ENCODE assay signal across 15 cellular contexts in the genomic region with DNA sequence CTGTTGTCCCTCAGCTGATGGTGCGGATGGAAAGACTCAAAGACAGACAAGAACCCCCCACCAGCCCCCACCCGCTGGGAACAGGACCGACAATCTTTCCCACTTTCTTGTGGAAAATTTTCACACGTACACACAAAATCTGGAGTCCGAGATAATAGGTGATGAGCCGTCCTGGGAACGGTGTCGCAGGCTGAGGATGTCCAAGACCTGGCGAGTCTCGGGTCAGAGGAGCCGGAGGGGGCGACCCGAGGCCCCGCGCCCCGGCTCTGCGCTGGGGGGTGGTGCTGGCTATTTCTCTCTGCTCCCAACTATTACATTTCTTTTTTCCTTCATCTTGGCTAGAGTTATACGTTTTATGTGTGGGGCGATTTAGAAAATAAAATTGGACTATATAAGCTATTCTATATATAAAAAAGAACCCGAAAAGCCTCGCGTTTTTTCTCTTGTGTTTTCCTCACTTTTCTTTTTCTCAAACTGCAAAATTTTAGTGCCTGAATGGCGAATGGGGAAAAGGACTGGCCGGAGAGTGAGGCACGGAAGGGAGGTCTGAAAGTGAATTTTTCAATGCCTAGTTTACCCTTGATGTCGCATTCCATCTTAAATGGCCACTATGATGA.
DNase-seq lines count a peak whose midpoint lies in the region; ATAC-seq and TF ChIP-seq lines count a peak whose summit lies in the region.
"Had no signal": no experiment of that assay in that cellular context is flagged by ENCODE, and none has a peak within 500 bp of the region (broad histone marks: within the 10 kb centered on the region; RNA-seq: fewer than 3 reads in every experiment).

No MANE protein-coding gene starts in this region.

- no peak overlapping the region for H2AFZ ChIP-seq in Karpas-422 (ENCODE audit: low read length)

- H3K9ac ChIP-seq in HUES48 (ENCODE audit: low read depth, low read length), result no peak overlapping the region
- no peak overlapping the region for H3K9ac ChIP-seq in iPS-15b (ENCODE audit: low read depth, low read length)
- no peak overlapping the region for H3K9ac ChIP-seq in Karpas-422 (ENCODE audit: low read length)

- WGBS in psoas muscle, 3 donors, result 12 to 16% (median 13%) methylated on average over 26 of the region's 26 CpGs

- H3K4me2 ChIP-seq in Karpas-422 (ENCODE audit: low read depth, low read length, poor library complexity, severe bottlenecking), result no peak overlapping the region

- ATAC-seq in psoas muscle, result no peak

- no peaks in the 10 kb centered on the region for H3K9me3 Mint-ChIP-seq in T-helper 2 cell treated with Interferon-gamma antibody and Interleukin-4, amounts not matched to agents 5 μg/mL and 100 μg/mL, for 36 hours
- H3K9me3 Mint-ChIP-seq: CD4-positive, alpha-beta T cell had no signal

- H3K27me3 ChIP-seq in HUES48 (ENCODE audit: control insufficient read depth, insufficient read depth, low read length), result peaks cover 92% of the 10 kb centered on the region
- peaks cover 78% of the 10 kb centered on the region for H3K27me3 ChIP-seq in iPS-15b (ENCODE audit: control insufficient read depth, insufficient read depth, low read length)
- peaks cover 10 to 100% (median 44%) of the 10 kb centered on the region in 3 donors for H3K27me3 ChIP-seq in psoas muscle (ENCODE audit: insufficient read depth in 3 of 3, low read length in 2 of 3)
- H3K27me3 ChIP-seq in Karpas-422 (ENCODE audit: low read length), result 0 out of 2 replicates have a peak, but pooled peaks cover 2% of the 10 kb centered on the region

- H3K36me3 Mint-ChIP-seq in T-helper 2 cell treated with Interferon-gamma antibody and Interleukin-4, amounts not matched to agents 5 μg/mL and 100 μg/mL, for 36 hours (ENCODE audit: low read depth), result peaks cover 1% of the 10 kb centered on the region

- H3K36me3 ChIP-seq in HUES48 (ENCODE audit: control insufficient read depth, insufficient read depth, low read length), result no peaks in the 10 kb centered on the region
- no peaks in the 10 kb centered on the region for H3K36me3 ChIP-seq in iPS-15b (ENCODE audit: control insufficient read depth, insufficient read depth, low read length)
- no peaks in the 10 kb centered on the region for H3K36me3 ChIP-seq in psoas muscle (ENCODE audit: insufficient read depth in 1 of 2, low read depth in 1 of 2)
- no peaks in the 10 kb centered on the region for H3K36me3 ChIP-seq in Karpas-422 (ENCODE audit: insufficient read depth, low read length)

- no peaks in the 10 kb centered on the region for H3K9me2 ChIP-seq in Karpas-422 (replicated peaks; ENCODE audit: insufficient read depth, low read length)

- H3K4me3 ChIP-seq in HUES48 (ENCODE audit: low read depth, low read length) (peak overlapping the region; percentile 27; the same call in 1 of the 2 replicates), iPS-15b (ENCODE audit: low read depth, low read length) (peak overlapping the region; percentile 50), psoas muscle (no peak overlapping the region), Karpas-422 (ENCODE audit: low read length) (no peak overlapping the region)

- peaks cover 5% of the 10 kb centered on the region for H3K4me1 Mint-ChIP-seq in T-helper 2 cell treated with Interferon-gamma antibody and Interleukin-4, amounts not matched to agents 5 μg/mL and 100 μg/mL, for 36 hours (ENCODE audit: low read depth)

- H4K20me1 ChIP-seq in Karpas-422 (ENCODE audit: insufficient read depth, low read depth, low read length), result no peaks in the 10 kb centered on the region

- H3K9me3 ChIP-seq in HUES48 (ENCODE audit: control insufficient read depth, insufficient read depth, low read length) (no peaks in the 10 kb centered on the region), iPS-15b (ENCODE audit: control insufficient read depth, insufficient read depth, low read length) (no peaks in the 10 kb centered on the region), psoas muscle (no peaks in the 10 kb centered on the region), Karpas-422 (ENCODE audit: low read length) (no peaks in the 10 kb centered on the region)

- H3K4me3 Mint-ChIP-seq in T-helper 2 cell treated with Interferon-gamma antibody and Interleukin-4, amounts not matched to agents 5 μg/mL and 100 μg/mL, for 36 hours, result no peak overlapping the region
- H3K4me3 Mint-ChIP-seq: CD4-positive, alpha-beta T cell had no signal

- no peaks in the 10 kb centered on the region for H3K79me2 ChIP-seq in Karpas-422 (ENCODE audit: low read length)

- peak; percentile 22 for DNase-seq in cerebellar cortex (ENCODE audit: low spot score)
- DNase-seq in psoas muscle, result no peak
- DNase-seq in Karpas-422, result no peak
- no peak for DNase-seq in T-helper 2 cell treated with Interferon-gamma antibody and Interleukin-4, amounts not matched to agents 5 μg/mL and 100 μg/mL, for 36 hours (ENCODE audit: low spot score)
- DNase-seq: CD4-positive, alpha-beta T cell; DMS79; GDM1; IMR-90; NCI-H1436 treated with DMSO at 0.1 percent for 48 hours; NCI-H2081; NCI-H524 treated with DMSO at 0.1 percent for 48 hours; RPMI8226 had no signal

- H3K4me1 ChIP-seq in HUES48 (ENCODE audit: control insufficient read depth, insufficient read depth, low read length), result peaks cover 61% of the 10 kb centered on the region
- peaks cover 24% of the 10 kb centered on the region for H3K4me1 ChIP-seq in iPS-15b (ENCODE audit: control insufficient read depth, insufficient read depth, low read length)
- H3K4me1 ChIP-seq in psoas muscle, result peaks cover 20% of the 10 kb centered on the region
- peaks cover 13% of the 10 kb centered on the region for H3K4me1 ChIP-seq in Karpas-422 (ENCODE audit: low read length)

- H3K27me3 Mint-ChIP-seq in T-helper 2 cell treated with Interferon-gamma antibody and Interleukin-4, amounts not matched to agents 5 μg/mL and 100 μg/mL, for 36 hours (ENCODE audit: low read depth), result peaks cover 84% of the 10 kb centered on the region

- intact Hi-C loops in psoas muscle (cut with DNase I), result loop anchor here in 1 of 2 donors (5.0 kb wide), 1 partner anchor 912 kb away; no protein-coding TSS in a partner anchor

- no peak overlapping the region for H3K27ac Mint-ChIP-seq in T-helper 2 cell treated with Interferon-gamma antibody and Interleukin-4, amounts not matched to agents 5 μg/mL and 100 μg/mL, for 36 hours
- H3K27ac Mint-ChIP-seq: CD4-positive, alpha-beta T cell had no signal

- TF ChIP-seq CTCF in psoas muscle (IDR thresholded peaks at IDR 0.05), result no peak

- no peak overlapping the region for H3K27ac ChIP-seq in HUES48 (ENCODE audit: low read depth, low read length)
- H3K27ac ChIP-seq in temporal lobe (ENCODE audit: low read depth, low read length), result peak overlapping the region; percentile 74
- no peak overlapping the region for H3K27ac ChIP-seq in psoas muscle
- no peak overlapping the region for H3K27ac ChIP-seq in Karpas-422 (ENCODE audit: low read length)

Comparison
In these comparisons a context has a peak if more than half of its experiments do, and no peak if none do; other contexts are left out.
1. H3K4me3 ChIP-seq: peak in HUES48 (single experiment) and iPS-15b (single experiment); none in psoas muscle (single experiment) and Karpas-422 (single experiment).